ENCODE assay signal across 8 cellular contexts in the genomic region with DNA sequence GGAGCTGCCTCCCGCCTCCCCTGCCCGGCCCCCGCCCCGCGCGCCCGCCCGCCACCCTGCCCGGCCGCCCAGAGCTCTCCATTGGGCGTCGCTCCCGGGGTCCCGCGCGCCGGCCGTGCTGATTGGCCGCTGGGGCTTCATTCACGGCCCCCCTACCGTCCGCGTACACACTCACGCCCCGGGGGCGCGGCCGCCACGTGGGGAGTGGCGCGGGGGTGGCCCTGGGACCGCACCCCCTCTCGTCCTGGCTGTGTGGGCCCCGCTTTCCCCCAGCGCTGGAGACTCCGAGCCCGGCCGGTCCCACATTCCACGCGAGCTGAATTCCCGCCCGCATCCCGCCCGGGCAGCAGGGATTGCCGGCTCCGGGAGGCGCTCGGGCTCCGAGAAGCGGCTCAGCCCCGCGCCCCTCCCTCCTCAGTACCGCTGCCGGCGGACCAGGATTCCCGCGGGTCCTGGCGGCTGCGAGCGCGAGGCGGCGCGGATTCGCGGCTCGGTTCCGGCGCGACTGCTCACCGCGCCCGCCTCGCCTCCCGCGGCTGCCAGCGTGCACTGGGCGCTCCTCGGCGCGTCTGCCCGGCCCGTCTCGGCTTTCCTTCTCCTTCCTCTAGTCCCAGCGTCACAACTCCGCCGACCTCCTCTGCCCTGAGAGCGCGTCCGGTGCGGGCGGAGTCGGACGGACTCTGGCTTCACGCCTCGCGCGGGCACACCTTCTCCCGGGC.
DNase-seq lines count a peak whose midpoint lies in the region; ATAC-seq and TF ChIP-seq lines count a peak whose summit lies in the region.

No MANE protein-coding gene starts in this region.

- peaks cover 23% of the 10 kb centered on the region for H3K27me3 ChIP-seq in layer of hippocampus (ENCODE audit: control insufficient read depth, insufficient read depth, low read length)

- DNase-seq in NCI-H2081 treated with DMSO at 0.1 percent for 48 hours (lab: John Stamatoyannopoulos, UW) = peak; percentile 19
- peak; percentile 73 to 77 for DNase-seq in activated CD4-positive, alpha-beta T cell treated with anti-CD3 and anti-CD28 coated beads for 4 hours
- peak; percentile 72 for DNase-seq in choroid plexus epithelial cell (ENCODE audit: low read depth)
- DNase-seq in stimulated activated CD4-positive, alpha-beta T cell treated with anti-CD3 and anti-CD28 coated beads, Interleukin-1b, Interleukin-23, amount 100 ng/mL, for 1 hour (ENCODE audit: low read depth in 2 of 2) = peak; percentile 38 to 64
- no peak for DNase-seq in KG1 (lab: John Stamatoyannopoulos, UW)

- ATAC-seq in HG02623 (IDR thresholded peaks at IDR 0.05; ENCODE audit: unreplicated experiment) = peak; percentile 69

- H3K4me3 ChIP-seq in GM08714 (ENCODE audit: low read length) (peak overlapping the region; percentile 68), choroid plexus epithelial cell (ENCODE audit: low read depth, low read length) (peak overlapping the region; percentile 53)

- peak overlapping the region; percentile 30 for H3K27ac ChIP-seq in layer of hippocampus (ENCODE audit: low read depth, low read length)

- no peak for TF ChIP-seq CTCF in choroid plexus epithelial cell (conservative IDR thresholded peaks at IDR 0.05; ENCODE audit: low read depth, low read length)
